Comparison of ENCODE assay signal across 8 cellular contexts in genomic region chr20:36273414-36274247, GRCh38. TPM values are rescaled to one million over a fixed set of nuclear protein-coding genes. Genes with fewer than 3 reads are reported as not detected.
DNase-seq lines count a peak whose midpoint lies in the region; ATAC-seq, FAIRE-seq and TF ChIP-seq lines count a peak whose summit lies in the region.

No MANE protein-coding gene starts in this region.

- H3K9me3 ChIP-seq in heart right ventricle (no peaks in the 10 kb centered on the region), right atrium auricular region (no peaks in the 10 kb centered on the region), Panc1 (ENCODE audit: control insufficient read depth, insufficient read depth, low read depth, low read length) (no peaks in the 10 kb centered on the region)

- no peak for FAIRE-seq in urothelium cell line (lab: Jason Lieb, UNC)

- H3K4me3 ChIP-seq in heart right ventricle (no peak overlapping the region), right atrium auricular region (no peak overlapping the region), Panc1 (ENCODE audit: low read depth in 2 of 2, low read length in 2 of 2) (no peak overlapping the region), fibroblast of mammary gland (ENCODE audit: control insufficient read depth, low read depth, low read length) (no peak overlapping the region)

- H3K27me3 ChIP-seq in heart right ventricle (peaks cover 0 to 41% (median 29%) of the 10 kb centered on the region in 7 donors), right atrium auricular region (no peaks in the 10 kb centered on the region), Panc1 (ENCODE audit: control insufficient read depth, insufficient read depth, low read length) (peaks cover 3% of the 10 kb centered on the region; the same call in 1 of the 2 replicates)

- CTCF ChIA-PET in Panc1 (lab: Charles Lee): interaction anchor here (0.6 to 1.6 kb wide), 4 partner anchors 126 to 166 kb away, joined by 3 to 21 read pairs (median 8); no protein-coding TSS in a partner anchor

- no peak for ATAC-seq in heart right ventricle
- peak; percentile 81 for ATAC-seq in Panc1
- no peak for ATAC-seq in GM18861 (IDR thresholded peaks at IDR 0.05; ENCODE audit: unreplicated experiment)
- no peak for ATAC-seq in GM19455 (IDR thresholded peaks at IDR 0.05; ENCODE audit: unreplicated experiment)
- no peak for ATAC-seq in GM18511 (IDR thresholded peaks at IDR 0.05; ENCODE audit: unreplicated experiment)

- H3K27ac ChIP-seq in heart right ventricle (no peak overlapping the region), right atrium auricular region (no peak overlapping the region), Panc1 (ENCODE audit: low read length) (no peak overlapping the region)

- DNase-seq in heart right ventricle (no peak), right atrium auricular region (ENCODE audit: low spot score) (no peak), Panc1 (ENCODE audit: low read depth, low spot score) (peak; percentile 12), fibroblast of mammary gland (ENCODE audit: low read depth) (peak; percentile 43), urothelium cell line (ENCODE audit: low spot score) (peak; percentile 55)

- intact Hi-C loops in heart right ventricle (cut with DNase I) (loop anchor here in 4 of 10 donors (2.0 to 10.0 kb wide), 3 partner anchors 161 to 171 kb away; no protein-coding TSS in a partner anchor), Panc1 (cut with micrococcal nuclease; ENCODE audit: unreplicated experiment) (loop anchor here (1.0 kb wide), 1 partner anchor 166 kb away; no protein-coding TSS in a partner anchor)

- no peaks in the 10 kb centered on the region for H3K36me3 ChIP-seq in heart right ventricle
- no peaks in the 10 kb centered on the region for H3K36me3 ChIP-seq in right atrium auricular region
- no peaks in the 10 kb centered on the region for H3K36me3 ChIP-seq in Panc1 (ENCODE audit: control insufficient read depth, insufficient read depth, low read length)

- in situ Hi-C loops in Panc1 (cut with HindIII; ENCODE audit: low pct_unique_long_range_greater_than_20kb, low sequenced_read_pairs): no loop called here

- H3K4me1 ChIP-seq in heart right ventricle (no peaks in the 10 kb centered on the region), right atrium auricular region (no peaks in the 10 kb centered on the region), Panc1 (ENCODE audit: control insufficient read depth, insufficient read depth, low read length) (no peaks in the 10 kb centered on the region)

- POLR2A ChIA-PET in Panc1 (lab: Charles Lee): no interaction called here

- TF ChIP-seq CTCF in heart right ventricle (IDR thresholded peaks at IDR 0.05) (peak in 5 of 9 donors; percentile 19 to 38 (median 28)), right atrium auricular region (IDR thresholded peaks at IDR 0.05) (peak in 1 of 2 donors; percentile 39), Panc1 (IDR thresholded peaks at IDR 0.05) (peak; percentile 77), fibroblast of mammary gland (conservative IDR thresholded peaks at IDR 0.05; ENCODE audit: control insufficient read depth, insufficient read depth, low read depth, low read length) (peak; percentile 49)

- 62 to 64% methylated on average over 14 of the region's 14 CpGs for WGBS in heart right ventricle, 2 donors

- BruUV-seq in Panc1 (replicated peaks; lab: Mats Ljungman, UMichigan): no TSS peak

RNA-seq across cellular contexts. Expression of gene DLGAP4, which starts 32.5 kb away (rescaled TPM):
- 10 to 100 TPM; 40.6 to 74.4 (median 60.7) TPM for total RNA-seq in heart right ventricle
- 10 to 100 TPM; 34.0 to 56.0 TPM for polyA plus RNA-seq in heart right ventricle
- 10 to 100 TPM; 30.0 to 50.2 TPM for total RNA-seq in right atrium auricular region
- total RNA-seq in Panc1 (2021; ENCODE audit: unreplicated experiment): 52.5 TPM
- polyA plus RNA-seq in Panc1 (2012; ENCODE audit: insufficient read length): 42.7 TPM

RNA-seq across cellular contexts. Expression of gene AAR2, which starts 37.4 kb away (rescaled TPM):
- total RNA-seq in heart right ventricle (10 to 100 TPM; 13.9 to 20.5 (median 15.2) TPM), right atrium auricular region (10 to 100 TPM; 18.9 to 22.8 TPM), Panc1 (2021; ENCODE audit: unreplicated experiment) (26.1 TPM)
- 10 to 100 TPM in 1 of 2 donors, 1 to 10 TPM in 1; 7.8 to 22.7 TPM for polyA plus RNA-seq in heart right ventricle
- polyA plus RNA-seq in Panc1 (2012; ENCODE audit: insufficient read length): 27.7 TPM

Comparison
In these comparisons a context has a peak if more than half of its experiments do, and no peak if none do; other contexts are left out.
1. DNase-seq: peak in Panc1 (single experiment), fibroblast of mammary gland (single experiment) and urothelium cell line (single experiment); none in heart right ventricle (0 of 2) and right atrium auricular region (single experiment).